ENCODE assay signal across 8 cellular contexts in the genomic region with DNA sequence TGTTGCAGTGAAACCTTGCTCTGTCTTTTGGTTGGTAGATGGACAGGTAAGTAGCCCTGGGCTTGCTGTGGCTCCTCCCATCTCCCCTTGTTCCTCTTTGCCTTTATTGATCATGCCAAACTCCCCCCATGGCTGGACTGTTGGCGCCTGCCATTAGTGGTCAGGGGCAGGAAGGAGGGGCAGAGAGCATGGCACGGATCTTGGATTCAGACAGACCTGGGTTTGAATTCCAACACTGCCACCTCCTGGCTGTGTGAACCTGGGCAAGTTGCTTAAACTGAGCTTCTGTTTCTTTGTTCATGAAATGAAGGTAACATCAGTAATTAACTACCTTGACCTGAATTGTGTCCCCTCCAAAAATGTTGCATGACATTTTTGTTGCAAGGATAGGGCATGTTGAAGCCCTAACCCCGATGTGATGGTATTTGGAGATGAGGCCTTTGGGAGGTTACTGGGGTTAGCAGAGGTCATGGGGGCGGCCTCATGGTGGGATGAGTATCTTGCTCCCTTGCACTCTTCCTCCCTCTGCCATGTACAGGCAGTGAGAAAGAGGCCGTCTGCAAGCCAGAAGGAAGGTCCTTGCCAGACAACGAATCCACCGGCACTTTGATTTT. TPM values are rescaled to one million over a fixed set of nuclear protein-coding genes. Genes with fewer than 3 reads are reported as not detected.
DNase-seq lines count a peak whose midpoint lies in the region; ATAC-seq and TF ChIP-seq lines count a peak whose summit lies in the region.

No MANE protein-coding gene starts in this region.

- no peaks in the 10 kb centered on the region for H3K36me3 ChIP-seq in PC-3 (ENCODE audit: low read depth, low read length)

- H3K4me1 ChIP-seq in PC-3 (ENCODE audit: insufficient read depth, low read length), result peaks cover 6% of the 10 kb centered on the region

- no peaks in the 10 kb centered on the region for H3F3A ChIP-seq in PC-3 (ENCODE audit: low read length, unreplicated experiment)

- no peaks in the 10 kb centered on the region for H3K9me3 Mint-ChIP-seq in activated CD4-positive, alpha-beta T cell treated with anti-CD3 and anti-CD28 coated beads for 36 hours (ENCODE audit: low read depth)

- H3K4me3 ChIP-seq in PC-3 (ENCODE audit: low read length), result no peak overlapping the region

- BruUV-seq in PC-3 (replicated peaks; lab: Mats Ljungman, UMichigan), result no TSS peak

- no peak overlapping the region for H2AFZ ChIP-seq in PC-3 (ENCODE audit: low read length)

- no peak overlapping the region for H3K4me3 Mint-ChIP-seq in activated CD4-positive, alpha-beta T cell treated with anti-CD3 and anti-CD28 coated beads for 36 hours

- TF ChIP-seq EP300 in Ishikawa (IDR thresholded peaks at IDR 0.05; ENCODE audit: borderline replicate concordance), result no peak

- no peaks in the 10 kb centered on the region for H3K9me2 ChIP-seq in PC-3 (replicated peaks; ENCODE audit: low read length)

- H3K27ac Mint-ChIP-seq in activated CD4-positive, alpha-beta T cell treated with anti-CD3 and anti-CD28 coated beads for 36 hours, result no peak overlapping the region

- intact Hi-C loops in activated CD4-positive, alpha-beta T cell treated with anti-CD3 and anti-CD28 coated beads for 36 hours (cut with DNase I, micrococcal nuclease), result loop anchor here (1.0 to 10.0 kb wide), 5 partner anchors 110 to 520 kb away; no protein-coding TSS in a partner anchor
- intact Hi-C loops in PC-3 (cut with micrococcal nuclease), result loop anchor here (1.0 to 10.0 kb wide), 2 partner anchors 252 to 310 kb away; no protein-coding TSS in a partner anchor

- H3K27me3 Mint-ChIP-seq in activated CD4-positive, alpha-beta T cell treated with anti-CD3 and anti-CD28 coated beads for 36 hours, result no peaks in the 10 kb centered on the region

- peaks cover 6% of the 10 kb centered on the region for H3K4me1 Mint-ChIP-seq in activated CD4-positive, alpha-beta T cell treated with anti-CD3 and anti-CD28 coated beads for 36 hours

- H3K9ac ChIP-seq in PC-3 (ENCODE audit: low read length), result no peak overlapping the region

- H3K9me3 ChIP-seq in PC-3 (ENCODE audit: low read length), result no peaks in the 10 kb centered on the region

- TF ChIP-seq RAD21 in Ishikawa (IDR thresholded peaks at IDR 0.05; ENCODE audit: low read depth), result peak; percentile 91

- no peak overlapping the region for H3K4me2 ChIP-seq in PC-3 (ENCODE audit: low read length)

- no peaks in the 10 kb centered on the region for H3K27me3 ChIP-seq in PC-3 (ENCODE audit: low read length)

- ATAC-seq in activated CD4-positive, alpha-beta T cell treated with anti-CD3 and anti-CD28 coated beads for 36 hours, result no peak
- ATAC-seq in PC-3 (no peak), HG03139 (IDR thresholded peaks at IDR 0.05; ENCODE audit: unreplicated experiment) (no peak), GM21619 (IDR thresholded peaks at IDR 0.05; ENCODE audit: unreplicated experiment) (no peak)

- H4K20me1 ChIP-seq in PC-3 (ENCODE audit: low read length), result no peaks in the 10 kb centered on the region

- H3K79me2 ChIP-seq in PC-3 (ENCODE audit: low read length), result no peaks in the 10 kb centered on the region

- peak; percentile 79 for TF ChIP-seq CTCF in PC-3 (conservative IDR thresholded peaks at IDR 0.05; ENCODE audit: low read depth, low read length)

- peak; percentile 70 for DNase-seq in activated CD4-positive, alpha-beta T cell treated with anti-CD3 and anti-CD28 coated beads for 36 hours
- no peak for DNase-seq in activated CD4-positive, alpha-beta T cell treated with anti-CD3 and anti-CD28 coated beads for 4 hours
- DNase-seq in PC-3, result peak; percentile 62
- DNase-seq in fibroblast of gingiva (ENCODE audit: low read depth), result peak; percentile 24
- peak; percentile 63 for DNase-seq in retina

- no peak overlapping the region for H3K27ac ChIP-seq in PC-3 (ENCODE audit: low read length)

- CTCF ChIA-PET in activated CD4-positive, alpha-beta T cell treated with anti-CD3 and anti-CD28 coated beads for 36 hours (lab: Charles Lee), result interaction anchor here (0.6 to 3.9 kb wide), 12 partner anchors 10 to 1797 kb away, joined by 3 to 26 read pairs (median 4); no protein-coding TSS in a partner anchor
- CTCF ChIA-PET in PC-3 (lab: Charles Lee), result interaction anchor here (0.6 to 1.0 kb wide), 4 partner anchors 9 to 552 kb away, joined by 3 to 9 read pairs (median 4); no protein-coding TSS in a partner anchor

- POLR2A ChIA-PET in activated CD4-positive, alpha-beta T cell treated with anti-CD3 and anti-CD28 coated beads for 36 hours (lab: Charles Lee), result no interaction called here
- POLR2A ChIA-PET in PC-3 (lab: Charles Lee; ENCODE audit: unreplicated experiment), result no interaction called here

- no peaks in the 10 kb centered on the region for H3K36me3 Mint-ChIP-seq in activated CD4-positive, alpha-beta T cell treated with anti-CD3 and anti-CD28 coated beads for 36 hours (ENCODE audit: low read depth)

TF ChIP-seq in Ishikawa, 13 proteins besides CTCF, POLR2A, EP300 and RAD21:
- no peak for TF ChIP-seq TAF1 (IDR thresholded peaks at IDR 0.05; ENCODE audit: low read depth)
- TF ChIP-seq NFIC (IDR thresholded peaks at IDR 0.05), result no peak
- no peak for TF ChIP-seq TCF12 (IDR thresholded peaks at IDR 0.05; ENCODE audit: low read depth)
- no peak for TF ChIP-seq YY1 (IDR thresholded peaks at IDR 0.05; ENCODE audit: low read depth)
- no peak for TF ChIP-seq REST (IDR thresholded peaks at IDR 0.05; ENCODE audit: low read depth)
- TF ChIP-seq EGR1 (IDR thresholded peaks at IDR 0.05), result no peak
- TF ChIP-seq CREB1 (IDR thresholded peaks at IDR 0.05; ENCODE audit: low read depth), result no peak
- no peak for TF ChIP-seq ZBTB7A (IDR thresholded peaks at IDR 0.05; ENCODE audit: low read depth)
- no peak for TF ChIP-seq TEAD4 (IDR thresholded peaks at IDR 0.05)
- TF ChIP-seq USF1 (IDR thresholded peaks at IDR 0.05), result no peak
- no peak for TF ChIP-seq MAX (IDR thresholded peaks at IDR 0.05)
- TF ChIP-seq CEBPB (IDR thresholded peaks at IDR 0.05), result no peak
- no peak for TF ChIP-seq FOXM1 (IDR thresholded peaks at IDR 0.05; ENCODE audit: borderline replicate concordance, low read depth)

RNA-seq across cellular contexts. Expression of gene SLC2A9, which starts 6.0 kb away (rescaled TPM):
- under 1 TPM; 0.39 to 0.76 TPM for total RNA-seq in activated CD4-positive, alpha-beta T cell treated with anti-CD3 and anti-CD28 coated beads for 36 hours
- 0.11 TPM in 1 of 2 replicates, not detected in the other for total RNA-seq in PC-3 (2014; rRNA removed)

Comparison
In these comparisons a context has a peak if more than half of its experiments do, and no peak if none do; other contexts are left out.
1. DNase-seq: peak in activated CD4-positive, alpha-beta T cell treated with anti-CD3 and anti-CD28 coated beads for 36 hours (single experiment), PC-3 (single experiment), fibroblast of gingiva (single experiment) and retina (single experiment); none in activated CD4-positive, alpha-beta T cell treated with anti-CD3 and anti-CD28 coated beads for 4 hours (0 of 2).